In genomic region chr19:46495789-46496099, GRCh38 we compare ENCODE assay signal across 9 cellular contexts. TPM values are rescaled to one million over a fixed set of nuclear protein-coding genes. Genes with fewer than 3 reads are reported as not detected.
DNase-seq lines count a peak whose midpoint lies in the region; ATAC-seq and TF ChIP-seq lines count a peak whose summit lies in the region.
"Had no signal": no experiment of that assay in that cellular context is flagged by ENCODE, and none has a peak within 500 bp of the region (broad histone marks: within the 10 kb centered on the region; RNA-seq: fewer than 3 reads in every experiment).

TSS of gene PNMA8B (minus strand) at chr19:46495867. CDS start at chr19:46495465, 402 bp downstream.

- no peaks in the 10 kb centered on the region for H3K9me3 ChIP-seq in lower lobe of right lung

- CTCF ChIA-PET in RWPE1 (lab: Yijun Ruan, JAX) = interaction anchor here (1.3 kb wide), 1 partner anchor 100 kb away, joined by 4 read pairs; no protein-coding TSS in a partner anchor

- intact Hi-C loops in lower lobe of right lung (cut with DNase I) = no loop called here

- in situ Hi-C loops in ACHN (cut with HindIII; ENCODE audit: low pct_ligation_motif_present, low pct_unique_long_range_greater_than_20kb, low sequenced_read_pairs) = no loop called here

- H3K36me3 ChIP-seq in lower lobe of right lung = no peaks in the 10 kb centered on the region

- H3K27ac ChIP-seq in RWPE1 = no peak within 1 kb of the TSS
- peak within 1 kb of the TSS in 1 of 2 donors; percentile 9 for H3K27ac ChIP-seq in coronary artery
- H3K27ac ChIP-seq in lower lobe of right lung = no peak within 1 kb of the TSS
- H3K27ac ChIP-seq: KMS-11 had no signal

- ATAC-seq in lower lobe of right lung (peak; percentile 50 to 52), GM18909 (IDR thresholded peaks at IDR 0.05; ENCODE audit: poor library complexity, unreplicated experiment) (no peak), GM18870 (IDR thresholded peaks at IDR 0.05; ENCODE audit: unreplicated experiment) (no peak)

- peaks cover 49% of the 10 kb centered on the region for H3K27me3 ChIP-seq in lower lobe of right lung (ENCODE audit: low read depth)

- POLR2A ChIA-PET in RWPE1 (lab: Yijun Ruan, JAX; ENCODE audit: low non-redundant PET) = no interaction called here

- peak; percentile 51 for DNase-seq in HPDE6-E6E7 (ENCODE audit: extremely low spot score)
- peak; percentile 51 for DNase-seq in RWPE1 (ENCODE audit: low spot score)
- no peak for DNase-seq in coronary artery (ENCODE audit: low spot score)
- DNase-seq in lower lobe of right lung = peak; percentile 56
- peak; percentile 89 for DNase-seq in superior temporal gyrus (ENCODE audit: extremely low spot score)
- no peak for DNase-seq in ACHN

- TF ChIP-seq CTCF in RWPE1 (conservative IDR thresholded peaks at IDR 0.05; ENCODE audit: low read depth) = no peak
- no peak for TF ChIP-seq CTCF in coronary artery (IDR thresholded peaks at IDR 0.05)
- TF ChIP-seq CTCF in lower lobe of right lung (IDR thresholded peaks at IDR 0.05) = no peak

- peaks cover 5% of the 10 kb centered on the region for H3K4me1 ChIP-seq in lower lobe of right lung

- peak within 1 kb of the TSS; percentile 69 for H3K4me3 ChIP-seq in coronary artery
- peak within 1 kb of the TSS; percentile 34 for H3K4me3 ChIP-seq in lower lobe of right lung

RNA-seq across cellular contexts. Expression of gene PNMA8B, which starts in this region (rescaled TPM):
- total RNA-seq in lower lobe of right lung = 1.5 TPM

Comparison
In these comparisons a context has a peak if more than half of its experiments do, and no peak if none do; other contexts are left out.
1. DNase-seq: peak in HPDE6-E6E7 (single experiment), RWPE1 (single experiment), lower lobe of right lung (single experiment) and superior temporal gyrus (single experiment); none in coronary artery (single experiment) and ACHN (single experiment).
2. ATAC-seq: peak in lower lobe of right lung (2 of 2); none in GM18909 (single experiment) and GM18870 (single experiment).